8 cellular contexts compared by ENCODE assay signal in genomic region chr2:27307545-27308358, GRCh38. TPM values are rescaled to one million over a fixed set of nuclear protein-coding genes. Genes with fewer than 3 reads are reported as not detected.
A peak's percentile ranks its signal among the peaks of the same experiment; 100 is the strongest.
DNase-seq lines count a peak whose midpoint lies in the region; ATAC-seq and TF ChIP-seq lines count a peak whose summit lies in the region.
"Had no signal": no experiment of that assay in that cellular context is flagged by ENCODE, and none has a peak within 500 bp of the region (broad histone marks: within the 10 kb centered on the region; RNA-seq: fewer than 3 reads in every experiment).

No MANE protein-coding gene starts in this region.

- no peak for TF ChIP-seq CTCF in foreskin keratinocyte (conservative IDR thresholded peaks at IDR 0.05)

- H3K27me3 Mint-ChIP-seq in CD8-positive, alpha-beta memory T cell = peaks cover 11 to 22% of the 10 kb centered on the region in 2 donors

- H3K9me3 Mint-ChIP-seq in CD8-positive, alpha-beta memory T cell = no peaks in the 10 kb centered on the region

- peaks cover 8% of the 10 kb centered on the region for H3K9me3 ChIP-seq in trophoblast cell (ENCODE audit: insufficient read depth, low read depth, low read length)
- H3K9me3 ChIP-seq in CD8-positive, alpha-beta memory T cell (ENCODE audit: low read length) = no peaks in the 10 kb centered on the region
- H3K9me3 ChIP-seq: thyroid gland had no signal

- peak; percentile 19 for ATAC-seq in foreskin keratinocyte

- no peak overlapping the region for H3K4me3 ChIP-seq in trophoblast cell (ENCODE audit: low read depth, low read length)
- H3K4me3 ChIP-seq in CD8-positive, alpha-beta memory T cell (ENCODE audit: low read length) = no peak overlapping the region
- H3K4me3 ChIP-seq: thyroid gland had no signal

- no peak overlapping the region for H2BK120ac ChIP-seq in trophoblast cell (ENCODE audit: insufficient read depth, low read length, poor library complexity)

- H2BK12ac ChIP-seq in trophoblast cell (ENCODE audit: low read length) = no peak overlapping the region

- H3K4me3 Mint-ChIP-seq in CD8-positive, alpha-beta memory T cell = no peak overlapping the region
- H3K4me3 Mint-ChIP-seq: nephron had no signal

- peak; percentile 33 for DNase-seq in NCI-H69 (lab: John Stamatoyannopoulos, UW)
- no peak for DNase-seq in foreskin keratinocyte
- DNase-seq in trophoblast cell = no peak
- DNase-seq in CD8-positive, alpha-beta memory T cell = no peak
- DNase-seq in mesenteric fat pad (ENCODE audit: low spot score) = no peak
- DNase-seq in stimulated activated CD8-positive, alpha-beta memory T cell treated with anti-CD3 and anti-CD28 coated beads, Interleukin-4, amount 100 ng/mL, for 48 hours = no peak

- POLR2A ChIA-PET in CD8-positive, alpha-beta memory T cell (lab: Charles Lee) = interaction anchor here (1.0 kb wide), 1 partner anchor 52 kb away, joined by 4 read pairs; no protein-coding TSS in a partner anchor

- H3K4me1 ChIP-seq in foreskin keratinocyte (no peaks in the 10 kb centered on the region), trophoblast cell (ENCODE audit: control insufficient read depth in 1 of 2, insufficient read depth in 2 of 2, low read length in 2 of 2) (peaks cover 4 to 10% of the 10 kb centered on the region in 2 experiments)
- H3K4me1 ChIP-seq in CD8-positive, alpha-beta memory T cell (ENCODE audit: insufficient read depth, low read length) = no peaks in the 10 kb centered on the region

- H2BK5ac ChIP-seq in trophoblast cell (ENCODE audit: low read depth, low read length, poor library complexity) = no peak overlapping the region

- H3K4ac ChIP-seq in trophoblast cell (ENCODE audit: low read depth, low read length) = no peak overlapping the region

- H3K4me1 Mint-ChIP-seq in CD8-positive, alpha-beta memory T cell = peaks cover 0 to 16% (median 5%) of the 10 kb centered on the region in 3 donors
- H3K4me1 Mint-ChIP-seq: nephron had no signal

- peaks cover 47% of the 10 kb centered on the region for H3K27me3 ChIP-seq in foreskin keratinocyte
- peaks cover 31% of the 10 kb centered on the region for H3K27me3 ChIP-seq in trophoblast cell (ENCODE audit: insufficient read depth, low read length)
- H3K27me3 ChIP-seq in CD8-positive, alpha-beta memory T cell (ENCODE audit: insufficient read depth, low read length, poor library complexity, severe bottlenecking) = peaks cover 7% of the 10 kb centered on the region

- CTCF ChIA-PET in CD8-positive, alpha-beta memory T cell (lab: Charles Lee) = no interaction called here

- no peak overlapping the region for H4K12ac ChIP-seq in trophoblast cell (ENCODE audit: low read depth, low read length)

- H3K18ac ChIP-seq in trophoblast cell (ENCODE audit: low read length) = no peak overlapping the region

- H3K14ac ChIP-seq in trophoblast cell (ENCODE audit: low read length) = no peak overlapping the region

- H4K8ac ChIP-seq in trophoblast cell (ENCODE audit: low read depth, low read length) = no peak overlapping the region

- H3K79me1 ChIP-seq in trophoblast cell (ENCODE audit: low read length) = no peaks in the 10 kb centered on the region

- no peaks in the 10 kb centered on the region for H3K79me2 ChIP-seq in trophoblast cell (ENCODE audit: control insufficient read depth, insufficient read depth, low read length, poor library complexity)

- H2AFZ ChIP-seq in trophoblast cell (ENCODE audit: insufficient read depth, low read length, poor library complexity) = no peak overlapping the region

- no peak overlapping the region for H3K27ac ChIP-seq in foreskin keratinocyte
- H3K27ac ChIP-seq in trophoblast cell (ENCODE audit: low read depth, low read length) = no peak overlapping the region
- no peak overlapping the region for H3K27ac ChIP-seq in CD8-positive, alpha-beta memory T cell (ENCODE audit: low read depth, low read length)
- H3K27ac ChIP-seq: thyroid gland had no signal

- H3K27ac Mint-ChIP-seq in CD8-positive, alpha-beta memory T cell = no peak overlapping the region
- H3K27ac Mint-ChIP-seq: nephron had no signal

- no peak overlapping the region for H3K23ac ChIP-seq in trophoblast cell (ENCODE audit: low read length)

- peaks cover 3 to 11% of the 10 kb centered on the region in 2 experiments for H3K36me3 ChIP-seq in trophoblast cell (ENCODE audit: control insufficient read depth in 1 of 2, insufficient read depth in 2 of 2, low read length in 2 of 2)
- peaks cover 8% of the 10 kb centered on the region for H3K36me3 ChIP-seq in CD8-positive, alpha-beta memory T cell (ENCODE audit: insufficient read depth, low read length)
- H3K36me3 ChIP-seq: thyroid gland had no signal

- no peak overlapping the region for H2AK5ac ChIP-seq in trophoblast cell (ENCODE audit: low read length)

- peak overlapping the region; percentile 42 for H3K4me2 ChIP-seq in trophoblast cell (ENCODE audit: low read length)

- H4K91ac ChIP-seq in trophoblast cell (ENCODE audit: low read depth, low read length) = no peak overlapping the region

- no CpG with 5 or more reads among the region's 75 CpGs for WGBS in trophoblast cell (ENCODE audit: extremely low coverage, insufficient coverage, insufficient read length)

- H3K36me3 Mint-ChIP-seq in CD8-positive, alpha-beta memory T cell = peaks cover 12 to 24% (median 14%) of the 10 kb centered on the region in 3 donors

- no peak overlapping the region for H3K9ac ChIP-seq in trophoblast cell (ENCODE audit: low read length)

RNA-seq across cellular contexts. Expression of gene UCN, which starts 0.5 kb away (rescaled TPM):
- 0.14 and 0.31 TPM in 2 replicates for total RNA-seq in foreskin keratinocyte
- 0.30 and 0.50 TPM in 2 replicates for polyA plus RNA-seq in foreskin keratinocyte
- polyA plus RNA-seq in trophoblast cell (2013) = 0.35 and 0.79 TPM in 2 replicates
- 1 to 10 TPM; 1.7 to 2.6 TPM for total RNA-seq in CD8-positive, alpha-beta memory T cell
- 0.71 TPM for polyA plus RNA-seq in CD8-positive, alpha-beta memory T cell
- total RNA-seq in mesenteric fat pad = 1.0 TPM

RNA-seq across cellular contexts. Expression of gene MPV17, which starts 15.1 kb away (rescaled TPM):
- total RNA-seq in foreskin keratinocyte (76.9 and 78.6 TPM in 2 replicates), mesenteric fat pad (61.9 TPM)
- 91.3 and 93.6 TPM in 2 replicates for polyA plus RNA-seq in foreskin keratinocyte
- 111 and 118 TPM in 2 replicates for polyA plus RNA-seq in trophoblast cell (2013)
- total RNA-seq in CD8-positive, alpha-beta memory T cell = 10 to 100 TPM; 85.9 to 86.4 TPM
- 118 TPM for polyA plus RNA-seq in CD8-positive, alpha-beta memory T cell

RNA-seq across cellular contexts. Expression of gene TRIM54, which starts 25.5 kb away (rescaled TPM):
- total RNA-seq in foreskin keratinocyte (not detected in 2 replicates), mesenteric fat pad (not detected)
- not detected in 2 replicates for polyA plus RNA-seq in foreskin keratinocyte
- 0.06 TPM in 1 of 2 replicates, not detected in the other for polyA plus RNA-seq in trophoblast cell (2013)
- under 1 TPM; 0.22 TPM for total RNA-seq in CD8-positive, alpha-beta memory T cell
- polyA plus RNA-seq in CD8-positive, alpha-beta memory T cell = not detected

RNA-seq across cellular contexts. Expression of gene DNAJC5G, which starts 32.5 kb away (rescaled TPM):
- not detected in 2 replicates for total RNA-seq in foreskin keratinocyte
- polyA plus RNA-seq in foreskin keratinocyte = not detected in 2 replicates
- not detected in 2 replicates for polyA plus RNA-seq in trophoblast cell (2013)
- not detected for total RNA-seq in CD8-positive, alpha-beta memory T cell
- polyA plus RNA-seq in CD8-positive, alpha-beta memory T cell = not detected
- not detected for total RNA-seq in mesenteric fat pad

RNA-seq across cellular contexts. Expression of gene SLC30A3, which starts 44.9 kb away (rescaled TPM):
- total RNA-seq in foreskin keratinocyte (0.07 TPM in 1 of 2 replicates, not detected in the other), mesenteric fat pad (not detected)
- 0.04 TPM in 2 replicates for polyA plus RNA-seq in foreskin keratinocyte
- polyA plus RNA-seq in trophoblast cell (2013) = 3.3 and 4.0 TPM in 2 replicates
- under 1 TPM; 0.33 to 0.55 TPM for total RNA-seq in CD8-positive, alpha-beta memory T cell
- not detected for polyA plus RNA-seq in CD8-positive, alpha-beta memory T cell
